Comparison of ENCODE assay signal across 9 cellular contexts in genomic region chr5:1294839-1295649, GRCh38. TPM values are rescaled to one million over a fixed set of nuclear protein-coding genes. Genes with fewer than 3 reads are reported as not detected.
A peak's percentile ranks its signal among the peaks of the same experiment; 100 is the strongest.
DNase-seq lines count a peak whose midpoint lies in the region.
"Had no signal": no experiment of that assay in that cellular context is flagged by ENCODE, and none has a peak within 500 bp of the region (broad histone marks: within the 10 kb centered on the region; RNA-seq: fewer than 3 reads in every experiment).

TSS of gene TERT (minus strand) at chr5:1295068. CDS start at chr5:1294989, 79 bp downstream.

- DNase-seq in COLO668 (lab: John Stamatoyannopoulos, UW; ENCODE audit: unreplicated experiment) (peak; percentile 29), M059J (ENCODE audit: low read depth) (peak; percentile 47), COLO829 (ENCODE audit: low spot score) (no peak), pons (ENCODE audit: low spot score) (no peak), NCI-H1105 (lab: John Stamatoyannopoulos, UW) (no peak)
- peak; percentile 90 for DNase-seq in activated CD8-positive, alpha-beta memory T cell treated with anti-CD3 and anti-CD28 coated beads for 24 hours
- peak; percentile 57 to 63 for DNase-seq in stimulated activated CD8-positive, alpha-beta memory T cell treated with anti-CD3 and anti-CD28 coated beads, Interleukin-15, amount 100 ng/mL, for 4 hours (ENCODE audit: low read depth in 2 of 2)

- H3K4me3 ChIP-seq in iPS-18c (ENCODE audit: insufficient read depth, low read depth, low read length): peak within 1 kb of the TSS; percentile 69

- H3K9me3 ChIP-seq in iPS-18c (ENCODE audit: control insufficient read depth, insufficient read depth, low read length): no peaks in the 10 kb centered on the region

RNA-seq across cellular contexts. Expression of gene TERT, which starts in this region (rescaled TPM):
- total RNA-seq in M059J (2014; rRNA removed; shearing (Covaris generic)): 0.62 TPM in 1 of 2 replicates, not detected in the other
- total RNA-seq: fibroblast of lung had no signal

Comparison
In these comparisons a context has a peak if more than half of its experiments do, and no peak if none do; other contexts are left out.
1. Peak in DNase-seq in M059J; RNA of the gene not detected or under 1 TPM.
2. DNase-seq: peak in COLO668 (single experiment), activated CD8-positive, alpha-beta memory T cell treated with anti-CD3 and anti-CD28 coated beads for 24 hours (single experiment) and stimulated activated CD8-positive, alpha-beta memory T cell treated with anti-CD3 and anti-CD28 coated beads, Interleukin-15, amount 100 ng/mL, for 4 hours (2 of 2); none in COLO829 (single experiment), pons (single experiment) and NCI-H1105 (single experiment).